In the genomic region with DNA sequence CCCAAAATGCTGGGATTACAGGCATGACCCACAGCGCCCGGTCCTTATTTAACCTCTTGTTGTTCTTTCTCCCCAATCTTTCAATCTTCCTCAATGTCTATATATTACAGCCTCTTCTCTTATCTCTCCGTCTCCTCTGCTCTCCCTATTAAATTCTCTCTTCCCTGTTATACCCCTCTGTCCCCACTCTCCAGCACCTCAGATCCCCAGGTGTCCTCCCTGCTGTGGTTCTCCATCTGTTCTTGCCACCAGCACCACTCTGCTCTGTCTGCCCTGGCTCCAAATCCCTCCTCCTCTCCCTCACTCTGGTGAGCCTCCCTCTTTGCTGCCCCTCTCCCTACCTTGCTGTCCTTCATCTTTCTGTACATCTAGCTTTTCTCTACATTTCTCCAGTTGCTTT, we compare ENCODE assay signal across 9 cellular contexts. TPM values are rescaled to one million over a fixed set of nuclear protein-coding genes. Genes with fewer than 3 reads are reported as not detected.
DNase-seq lines count a peak whose midpoint lies in the region; ATAC-seq and TF ChIP-seq lines count a peak whose summit lies in the region.
"Had no signal": no experiment of that assay in that cellular context is flagged by ENCODE, and none has a peak within 500 bp of the region (broad histone marks: within the 10 kb centered on the region; RNA-seq: fewer than 3 reads in every experiment).

No MANE protein-coding gene starts in this region.

- H4K20me1 ChIP-seq in KMS-11 (ENCODE audit: insufficient read depth), result no peaks in the 10 kb centered on the region

- peaks cover 0 to 49% (median 19%) of the 10 kb centered on the region in 8 donors for H3K9me3 Mint-ChIP-seq in CD4-positive, alpha-beta memory T cell
- H3K9me3 Mint-ChIP-seq in MCF 10A (ENCODE audit: unreplicated experiment), result peaks cover 20% of the 10 kb centered on the region
- peaks cover 0 to 3% of the 10 kb centered on the region in 2 donors for H3K9me3 Mint-ChIP-seq in natural killer cell

- no peaks in the 10 kb centered on the region for H3K9me3 ChIP-seq in CD4-positive, alpha-beta memory T cell (ENCODE audit: control insufficient read depth in 1 of 2, low read length in 2 of 2)

- peak overlapping the region; percentile 89 to 95 (median 93) for H3K4me3 Mint-ChIP-seq in CD4-positive, alpha-beta memory T cell
- peak overlapping the region; percentile 75 for H3K4me3 Mint-ChIP-seq in MCF 10A (ENCODE audit: unreplicated experiment)
- H3K4me3 Mint-ChIP-seq in natural killer cell, result peak overlapping the region; percentile 92

- no peak for TF ChIP-seq CTCF in KMS-11 (conservative IDR thresholded peaks at IDR 0.05; ENCODE audit: low read depth, low read length)
- TF ChIP-seq CTCF in MCF 10A (IDR thresholded peaks at IDR 0.05; ENCODE audit: unreplicated experiment), result no peak
- no peak for TF ChIP-seq CTCF in natural killer cell (IDR thresholded peaks at IDR 0.05)
- TF ChIP-seq CTCF in GM13976 (IDR thresholded peaks at IDR 0.05; ENCODE audit: borderline replicate concordance, control extremely low read depth, extremely low read depth, insufficient read depth, missing control alignments), result no peak

- H3K4me1 Mint-ChIP-seq in CD4-positive, alpha-beta memory T cell, result peaks cover 20 to 49% (median 33%) of the 10 kb centered on the region in 4 donors
- H3K4me1 Mint-ChIP-seq in MCF 10A (ENCODE audit: insufficient read depth, unreplicated experiment) (peaks cover 17% of the 10 kb centered on the region), natural killer cell (peaks cover 56 to 66% of the 10 kb centered on the region in 2 donors)

- POLR2A ChIA-PET in CD4-positive, alpha-beta memory T cell (lab: Charles Lee; ENCODE audit: partially characterized antibody), result no interaction called here
- POLR2A ChIA-PET in MCF 10A (lab: Yijun Ruan, JAX), result interaction anchor here (0.6 to 1.0 kb wide), 3 partner anchors 50 to 581 kb away, joined by 3 to 4 read pairs (median 3); no protein-coding TSS in a partner anchor

- no peaks in the 10 kb centered on the region for H3K27me3 Mint-ChIP-seq in CD4-positive, alpha-beta memory T cell
- H3K27me3 Mint-ChIP-seq in MCF 10A (ENCODE audit: insufficient read depth, unreplicated experiment) (no peaks in the 10 kb centered on the region), natural killer cell (ENCODE audit: low read depth in 2 of 2) (no peaks in the 10 kb centered on the region)

- peak overlapping the region in 1 of 2 donors; percentile 76 for H3K4me3 ChIP-seq in CD4-positive, alpha-beta memory T cell (ENCODE audit: low read length in 2 of 2)
- no peak overlapping the region for H3K4me3 ChIP-seq in KMS-11 (IDR thresholded peaks at IDR 0.05; ENCODE audit: insufficient read depth, low read depth, low read length)

- H3K27me3 ChIP-seq in CD4-positive, alpha-beta memory T cell (ENCODE audit: insufficient read depth, low read length), result no peaks in the 10 kb centered on the region
- H3K27me3 ChIP-seq in KMS-11 (ENCODE audit: insufficient read depth, low read depth), result no peaks in the 10 kb centered on the region

- peak overlapping the region; percentile 38 to 94 (median 89) for H3K27ac Mint-ChIP-seq in CD4-positive, alpha-beta memory T cell
- H3K27ac Mint-ChIP-seq in MCF 10A (ENCODE audit: low read depth, unreplicated experiment) (peak overlapping the region; percentile 10), natural killer cell (peak overlapping the region; percentile 57 to 88)

- no peak for ATAC-seq in natural killer cell

- no peak overlapping the region for H3K9ac ChIP-seq in KMS-11

- no peaks in the 10 kb centered on the region for H3K36me3 ChIP-seq in CD4-positive, alpha-beta memory T cell (ENCODE audit: insufficient read depth, low read length)
- no peaks in the 10 kb centered on the region for H3K36me3 ChIP-seq in KMS-11 (ENCODE audit: insufficient read depth)

- intact Hi-C loops in CD4-positive, alpha-beta memory T cell (cut with micrococcal nuclease), result no loop called here
- intact Hi-C loops in MCF 10A (cut with micrococcal nuclease), result no loop called here
- intact Hi-C loops in natural killer cell (cut with micrococcal nuclease), result loop anchor here (5.0 to 10.0 kb wide), 3 partner anchors 38 to 179 kb away; a partner anchor contains a TSS

- H3K79me2 ChIP-seq in KMS-11 (ENCODE audit: insufficient read depth, low read depth), result no peaks in the 10 kb centered on the region

- CTCF ChIA-PET in CD4-positive, alpha-beta memory T cell (lab: Charles Lee; ENCODE audit: partially characterized antibody), result no interaction called here
- CTCF ChIA-PET in MCF 10A (lab: Yijun Ruan, JAX), result no interaction called here

- H2AFZ ChIP-seq in KMS-11 (ENCODE audit: low read depth), result no peak overlapping the region

- no peak for DNase-seq in CD4-positive, alpha-beta memory T cell
- no peak for DNase-seq in MCF 10A (ENCODE audit: unreplicated experiment)
- DNase-seq in natural killer cell, result no peak
- no peak for DNase-seq in GM13976 (ENCODE audit: low spot score)
- no peak for DNase-seq in NCI-H1048 (lab: John Stamatoyannopoulos, UW)
- DNase-seq in NCI-H82 treated with DMSO at 0.1 percent for 48 hours (lab: John Stamatoyannopoulos, UW; ENCODE audit: unreplicated experiment), result no peak
- DNase-seq in GF-D8 (lab: John Stamatoyannopoulos, UW), result no peak
- DNase-seq: T-helper 9 cell had no signal

- in situ Hi-C loops in GM13976 (cut with MboI; ENCODE audit: low sequenced_read_pairs, unreplicated experiment), result no loop called here

- H3K36me3 Mint-ChIP-seq in CD4-positive, alpha-beta memory T cell, result peaks cover 30 to 32% of the 10 kb centered on the region in 2 donors
- peaks cover 21% of the 10 kb centered on the region for H3K36me3 Mint-ChIP-seq in MCF 10A (ENCODE audit: insufficient read depth, unreplicated experiment)
- peaks cover 8% of the 10 kb centered on the region for H3K36me3 Mint-ChIP-seq in natural killer cell

- peaks cover 11% of the 10 kb centered on the region for H3K4me1 ChIP-seq in CD4-positive, alpha-beta memory T cell (ENCODE audit: insufficient read depth, low read length)
- no peaks in the 10 kb centered on the region for H3K4me1 ChIP-seq in KMS-11 (ENCODE audit: low read depth, poor library complexity, severe bottlenecking)

- peak overlapping the region; percentile 51 for H3K27ac ChIP-seq in CD4-positive, alpha-beta memory T cell (ENCODE audit: low read depth, low read length)
- no peak overlapping the region for H3K27ac ChIP-seq in KMS-11

- BruUV-seq in MCF 10A (replicated peaks; lab: Mats Ljungman, UMichigan), result no TSS peak

- 0 out of 2 replicates have a peak overlapping the region, but pooled peaks have one; percentile 33 for H3K4me2 ChIP-seq in KMS-11

RNA-seq across cellular contexts. Expression of a gene that starts 1.1 kb away (rescaled TPM):
- 10 to 100 TPM; 43.3 to 47.8 TPM for total RNA-seq in CD4-positive, alpha-beta memory T cell
- polyA plus RNA-seq in CD4-positive, alpha-beta memory T cell, result 10 to 100 TPM; 10.9 to 20.1 TPM
- 7.9 and 9.8 TPM in 2 replicates for total RNA-seq in MCF 10A (2022)
- 100 to 1,000 TPM in 1 of 3 donors, 10 to 100 TPM in 2; 28.8 to 157 (median 73.1) TPM for total RNA-seq in natural killer cell

RNA-seq across cellular contexts. Expression of a gene that starts 35.9 kb away (rescaled TPM):
- total RNA-seq in CD4-positive, alpha-beta memory T cell, result 10 to 100 TPM; 21.6 to 24.6 TPM
- polyA plus RNA-seq in CD4-positive, alpha-beta memory T cell, result 10 to 100 TPM; 14.9 to 21.5 TPM
- 13.2 and 15.6 TPM in 2 replicates for total RNA-seq in MCF 10A (2022)
- 10 to 100 TPM; 14.9 to 30.4 (median 17.6) TPM for total RNA-seq in natural killer cell

RNA-seq across cellular contexts. Expression of a gene that starts 50.7 kb away (rescaled TPM):
- 10 to 100 TPM; 52.8 to 53.7 TPM for total RNA-seq in CD4-positive, alpha-beta memory T cell
- polyA plus RNA-seq in CD4-positive, alpha-beta memory T cell, result 10 to 100 TPM; 23.6 to 37.9 TPM
- total RNA-seq in MCF 10A (2022) (12.6 and 23.1 TPM in 2 replicates), natural killer cell (10 to 100 TPM; 41.2 to 58.0 (median 44.2) TPM)

Comparison
In these comparisons a context has a peak if more than half of its experiments do, and no peak if none do; other contexts are left out.
1. H3K27ac Mint-ChIP-seq: peak in every context shown above with its lines; median percentile 89 in CD4-positive, alpha-beta memory T cell; 72 in natural killer cell; 10 in MCF 10A.